ENCODE assay signal across 12 cellular contexts in genomic region chr3:23161896-23162570, GRCh38. TPM values are rescaled to one million over a fixed set of nuclear protein-coding genes. Genes with fewer than 3 reads are reported as not detected.
DNase-seq lines count a peak whose midpoint lies in the region; ATAC-seq, FAIRE-seq and TF ChIP-seq lines count a peak whose summit lies in the region.
"Had no signal": no experiment of that assay in that cellular context is flagged by ENCODE, and none has a peak within 500 bp of the region (broad histone marks: within the 10 kb centered on the region; RNA-seq: fewer than 3 reads in every experiment).

No MANE protein-coding gene starts in this region.

- TF ChIP-seq EP300 in HepG2 (IDR thresholded peaks at IDR 0.05; ENCODE audit: low read depth in 2 of 2, low read length in 2 of 2) (no peak), HepG2 (CRISPR knock-in tag; IDR thresholded peaks at IDR 0.05; ENCODE audit: borderline replicate concordance) (no peak)

- H3K36me3 ChIP-seq in HepG2 (replicated peaks in 1 of 2; ENCODE audit: control insufficient read depth in 1 of 2, insufficient read depth in 2 of 2, low read length in 2 of 2) (no peaks in the 10 kb centered on the region), right lobe of liver (no peaks in the 10 kb centered on the region), OCI-LY3 (replicated peaks; ENCODE audit: low read depth, low read length) (no peaks in the 10 kb centered on the region)
- H3K36me3 ChIP-seq: neutrophil had no signal

- H3K4me3 ChIP-seq in HepG2 (replicated peaks in 1 of 3; ENCODE audit: insufficient read depth in 1 of 3, low read depth in 2 of 3, low read length in 3 of 3) (no peak overlapping the region), right lobe of liver (no peak overlapping the region), OCI-LY3 (ENCODE audit: low read length) (peak overlapping the region; percentile 17)

- H3K79me2 ChIP-seq in HepG2 (ENCODE audit: insufficient read depth, low read length) (no peaks in the 10 kb centered on the region), OCI-LY3 (ENCODE audit: low read length) (no peaks in the 10 kb centered on the region)

- H3K27ac Mint-ChIP-seq in activated naive CD4-positive, alpha-beta T cell treated with anti-CD3 and anti-CD28 coated beads, Interleukin-2, amount 10 ng/mL, durations not matched to agents 7 days and 5 days = no peak overlapping the region
- H3K27ac Mint-ChIP-seq in activated CD8-positive, alpha-beta T cell treated with anti-CD3 and anti-CD28 coated beads for 36 hours = no peak overlapping the region

- no peaks in the 10 kb centered on the region for H3K36me3 Mint-ChIP-seq in activated naive CD4-positive, alpha-beta T cell treated with anti-CD3 and anti-CD28 coated beads, Interleukin-2, amount 10 ng/mL, durations not matched to agents 7 days and 5 days
- no peaks in the 10 kb centered on the region for H3K36me3 Mint-ChIP-seq in activated CD8-positive, alpha-beta T cell treated with anti-CD3 and anti-CD28 coated beads for 36 hours (ENCODE audit: low read depth)

- intact Hi-C loops in HepG2 (cut with micrococcal nuclease; ENCODE audit: unreplicated experiment) = no loop called here
- intact Hi-C loops in right lobe of liver (cut with DNase I) = no loop called here
- intact Hi-C loops in activated CD8-positive, alpha-beta T cell treated with anti-CD3 and anti-CD28 coated beads for 36 hours (cut with micrococcal nuclease) = no loop called here

- H3K27me3 ChIP-seq in HepG2 (ENCODE audit: control insufficient read depth in 1 of 2, insufficient read depth in 2 of 2, low read length in 2 of 2) (0 out of 5 replicates have a peak, but pooled peaks cover 0 to 3% of the 10 kb centered on the region in 2 experiments), right lobe of liver (no peaks in the 10 kb centered on the region), OCI-LY3 (ENCODE audit: low read depth, low read length) (peaks cover 8% of the 10 kb centered on the region)
- H3K27me3 ChIP-seq: neutrophil had no signal

- H3K4me2 ChIP-seq in HepG2 (ENCODE audit: low read depth, low read length) (no peak overlapping the region), OCI-LY3 (ENCODE audit: low read length) (peak overlapping the region; percentile 57)

- CTCF ChIA-PET in HepG2 (lab: Yijun Ruan, JAX; ENCODE audit: low intra/inter-chr PET ratio, low total read pairs) = no interaction called here
- CTCF ChIA-PET in activated naive CD4-positive, alpha-beta T cell treated with anti-CD3 and anti-CD28 coated beads, Interleukin-2, amount 10 ng/mL, durations not matched to agents 7 days and 5 days (lab: Charles Lee) = interaction anchor here (0.6 to 0.7 kb wide), 2 partner anchors 8 to 93 kb away, joined by 3 to 5 read pairs; no protein-coding TSS in a partner anchor
- CTCF ChIA-PET in activated CD8-positive, alpha-beta T cell treated with anti-CD3 and anti-CD28 coated beads for 36 hours (lab: Charles Lee) = no interaction called here

- FAIRE-seq in HepG2 (lab: Jason Lieb, UNC) = no peak
- FAIRE-seq: HTR-8/SVneo had no signal

- TF ChIP-seq RAD21 in HepG2 (CRISPR knock-in tag; IDR thresholded peaks at IDR 0.05) = no peak

- no peak overlapping the region for H2AFZ ChIP-seq in HepG2 (ENCODE audit: low read length)
- H2AFZ ChIP-seq in OCI-LY3 (ENCODE audit: low read depth, low read length) = no peak overlapping the region

- H3K9me3 ChIP-seq in HepG2 (ENCODE audit: low read length) (no peaks in the 10 kb centered on the region), right lobe of liver (no peaks in the 10 kb centered on the region), OCI-LY3 (ENCODE audit: insufficient read depth, low read length) (no peaks in the 10 kb centered on the region)
- H3K9me3 ChIP-seq: neutrophil had no signal

- no peaks in the 10 kb centered on the region for H3K27me3 Mint-ChIP-seq in activated naive CD4-positive, alpha-beta T cell treated with anti-CD3 and anti-CD28 coated beads, Interleukin-2, amount 10 ng/mL, durations not matched to agents 7 days and 5 days
- no peaks in the 10 kb centered on the region for H3K27me3 Mint-ChIP-seq in activated CD8-positive, alpha-beta T cell treated with anti-CD3 and anti-CD28 coated beads for 36 hours

- in situ Hi-C loops in HepG2 (cut with HindIII; ENCODE audit: extremely low pct_ligation_motif_present, low pct_unique_long_range_greater_than_20kb) = no loop called here

- H4K20me1 ChIP-seq in HepG2 (ENCODE audit: insufficient read depth, low read length) (no peaks in the 10 kb centered on the region), OCI-LY3 (ENCODE audit: insufficient read depth, low read length) (no peaks in the 10 kb centered on the region)

- 20% methylated on average over 10 of the region's 10 CpGs for WGBS in HepG2 (ENCODE audit: low lambda C conversion rate)
- 57% methylated on average over 10 of the region's 10 CpGs for WGBS in right lobe of liver (ENCODE audit: insufficient coverage, low coverage, low lambda C conversion rate, missing lambda C conversion rate)

- ATAC-seq in HepG2 (no peak), right lobe of liver (no peak), HG02852 (IDR thresholded peaks at IDR 0.05; ENCODE audit: unreplicated experiment) (peak; percentile 69)
- ATAC-seq in activated CD8-positive, alpha-beta T cell treated with anti-CD3 and anti-CD28 coated beads for 36 hours = no peak

- no peaks in the 10 kb centered on the region for H3K4me1 Mint-ChIP-seq in activated naive CD4-positive, alpha-beta T cell treated with anti-CD3 and anti-CD28 coated beads, Interleukin-2, amount 10 ng/mL, durations not matched to agents 7 days and 5 days
- H3K4me1 Mint-ChIP-seq in activated CD8-positive, alpha-beta T cell treated with anti-CD3 and anti-CD28 coated beads for 36 hours (ENCODE audit: low read depth) = peaks cover 4% of the 10 kb centered on the region

- POLR2A ChIA-PET in HepG2 (lab: Yijun Ruan, JAX) = no interaction called here
- POLR2A ChIA-PET in activated CD8-positive, alpha-beta T cell treated with anti-CD3 and anti-CD28 coated beads for 36 hours (lab: Charles Lee) = no interaction called here

- no peak for TF ChIP-seq POLR2A in HepG2 (IDR thresholded peaks at IDR 0.05; ENCODE audit: insufficient read depth in 1 of 2, low read depth in 2 of 2, low read length in 2 of 2)
- TF ChIP-seq POLR2A in right lobe of liver (IDR thresholded peaks at IDR 0.05) = no peak

- BruUV-seq in HepG2 (replicated peaks; lab: Mats Ljungman, UMichigan) = no TSS peak

- TF ChIP-seq CTCF in HepG2 (CRISPR knock-in tag; IDR thresholded peaks at IDR 0.05) = no peak
- no peak for TF ChIP-seq CTCF in right lobe of liver (IDR thresholded peaks at IDR 0.05)
- TF ChIP-seq CTCF in OCI-LY3 (IDR thresholded peaks at IDR 0.05; ENCODE audit: low read depth, low read length) = no peak
- TF ChIP-seq CTCF in activated CD8-positive, alpha-beta T cell treated with anti-CD3 and anti-CD28 coated beads for 36 hours (IDR thresholded peaks at IDR 0.05) = no peak

- H3K4me1 ChIP-seq in HepG2 (ENCODE audit: insufficient read depth, low read length) = no peaks in the 10 kb centered on the region
- no peaks in the 10 kb centered on the region for H3K4me1 ChIP-seq in right lobe of liver
- peaks cover 46% of the 10 kb centered on the region for H3K4me1 ChIP-seq in OCI-LY3 (ENCODE audit: low read length)

- no peak overlapping the region for H3K9ac ChIP-seq in HepG2 (ENCODE audit: insufficient read depth, low read depth, low read length)
- H3K9ac ChIP-seq in OCI-LY3 (ENCODE audit: low read length) = no peak overlapping the region

- H3K27ac ChIP-seq in HepG2 (ENCODE audit: extremely low read length, insufficient read depth, low read length) (no peak overlapping the region), right lobe of liver (no peak overlapping the region), OCI-LY3 (ENCODE audit: low read length) (no peak overlapping the region)
- H3K27ac ChIP-seq: neutrophil had no signal

- no peaks in the 10 kb centered on the region for H3K9me3 Mint-ChIP-seq in activated naive CD4-positive, alpha-beta T cell treated with anti-CD3 and anti-CD28 coated beads, Interleukin-2, amount 10 ng/mL, durations not matched to agents 7 days and 5 days
- H3K9me3 Mint-ChIP-seq in activated CD8-positive, alpha-beta T cell treated with anti-CD3 and anti-CD28 coated beads for 36 hours = no peaks in the 10 kb centered on the region

- DNase-seq in HepG2 (ENCODE audit: low spot score) (no peak), right lobe of liver (no peak), hippocampal formation (lab: John Stamatoyannopoulos, UW) (no peak), GM19240 (ENCODE audit: insufficient read length, low spot score) (no peak)
- no peak for DNase-seq in activated naive CD4-positive, alpha-beta T cell treated with anti-CD3 and anti-CD28 coated beads, Interleukin-2, amount 10 ng/mL, durations not matched to agents 7 days and 5 days
- no peak for DNase-seq in activated CD8-positive, alpha-beta T cell treated with anti-CD3 and anti-CD28 coated beads for 36 hours
- DNase-seq: activated naive CD4-positive, alpha-beta T cell treated with anti-CD3 and anti-CD28 coated beads, Interleukin-2, amount 50 U/mL, for 16 hours; SIG-M5 had no signal

- no peak overlapping the region for H3K4me3 Mint-ChIP-seq in activated naive CD4-positive, alpha-beta T cell treated with anti-CD3 and anti-CD28 coated beads, Interleukin-2, amount 10 ng/mL, durations not matched to agents 7 days and 5 days
- no peak overlapping the region for H3K4me3 Mint-ChIP-seq in activated CD8-positive, alpha-beta T cell treated with anti-CD3 and anti-CD28 coated beads for 36 hours

RNA-seq across cellular contexts. Expression of gene UBE2E2, which starts 41.1 kb away (rescaled TPM):
- total RNA-seq in HepG2 (2016; rRNA removed; fragmentation: Illumina TruSeq; extraction: Trizol) (0.77 and 0.81 TPM in 2 replicates), right lobe of liver (10 to 100 TPM; 17.2 to 29.1 (median 18.1) TPM)
- total RNA-seq in HepG2 (2016; cell fraction: cytosol; rRNA removed; fragmentation: Illumina TruSeq; extraction: Trizol; ENCODE audit: low read depth) = 0.91 and 1.2 TPM in 2 replicates
- total RNA-seq in HepG2 (2016; cell fraction: insoluble cytoplasmic fraction; rRNA removed; fragmentation: Illumina TruSeq; extraction: Trizol) = 0.73 and 2.1 TPM in 2 replicates
- total RNA-seq in HepG2 (2016; cell fraction: membrane; rRNA removed; fragmentation: Illumina TruSeq; extraction: Trizol) = 1.3 and 2.3 TPM in 2 replicates
- 0.72 and 1.4 TPM in 2 replicates for total RNA-seq in HepG2 (2016; cell fraction: nucleus; rRNA removed; fragmentation: Illumina TruSeq; extraction: Trizol)
- 1.5 and 1.6 TPM in 2 replicates for polyA plus RNA-seq in HepG2 (2011; rRNA removed)
- polyA plus RNA-seq in HepG2 (2011; cell fraction: cytosol; rRNA removed) = 1.4 and 2.9 TPM in 2 replicates
- polyA plus RNA-seq in HepG2 (2011; cell fraction: nucleus; rRNA removed) = 1.6 and 2.5 TPM in 2 replicates
- polyA plus RNA-seq in HepG2 (2012) = 1.2 and 1.6 TPM in 2 replicates
- polyA plus RNA-seq in HepG2 (2016; cell fraction: cytosol; fragmentation: Illumina TruSeq; extraction: Trizol; ENCODE audit: low read depth) = 0.42 and 0.97 TPM in 2 replicates
- 0.75 and 1.1 TPM in 2 replicates for polyA plus RNA-seq in HepG2 (2016; cell fraction: insoluble cytoplasmic fraction; fragmentation: Illumina TruSeq; extraction: Trizol; ENCODE audit: low read depth)
- 1.2 and 1.8 TPM in 2 replicates for polyA plus RNA-seq in HepG2 (2016; cell fraction: membrane; fragmentation: Illumina TruSeq; extraction: Trizol; ENCODE audit: low read depth)
- polyA plus RNA-seq in HepG2 (2016; cell fraction: nucleus; fragmentation: Illumina TruSeq; extraction: Trizol; ENCODE audit: insufficient read depth, low read depth) = 0.52 and 1.6 TPM in 2 replicates
- 0.90 and 11.7 TPM in 2 replicates for polyA minus RNA-seq in HepG2 (2011; rRNA and poly(A)+ RNA removed; ENCODE audit: low replicate concordance)
- 0.70 and 2.5 TPM in 2 replicates for polyA minus RNA-seq in HepG2 (2011; cell fraction: cytosol; rRNA and poly(A)+ RNA removed)
- 2.2 and 6.5 TPM in 2 replicates for polyA minus RNA-seq in HepG2 (2011; cell fraction: nucleus; rRNA and poly(A)+ RNA removed)
- 10 to 100 TPM; 16.5 to 23.2 TPM for total RNA-seq in activated CD8-positive, alpha-beta T cell treated with anti-CD3 and anti-CD28 coated beads for 36 hours

Comparison
In these comparisons a context has a peak if more than half of its experiments do, and no peak if none do; other contexts are left out.
1. RNA of gene UBE2E2, which starts 41.1 kb away (total RNA-seq): 16.5 to 23.2 TPM in activated CD8-positive, alpha-beta T cell treated with anti-CD3 and anti-CD28 coated beads for 36 hours and 17.2 to 29.1 TPM in right lobe of liver; 0.72 to 2.3 TPM in HepG2; every median in the first group is over 4 times any median in the second.